17 cellular contexts compared by ENCODE assay signal in the genomic region with DNA sequence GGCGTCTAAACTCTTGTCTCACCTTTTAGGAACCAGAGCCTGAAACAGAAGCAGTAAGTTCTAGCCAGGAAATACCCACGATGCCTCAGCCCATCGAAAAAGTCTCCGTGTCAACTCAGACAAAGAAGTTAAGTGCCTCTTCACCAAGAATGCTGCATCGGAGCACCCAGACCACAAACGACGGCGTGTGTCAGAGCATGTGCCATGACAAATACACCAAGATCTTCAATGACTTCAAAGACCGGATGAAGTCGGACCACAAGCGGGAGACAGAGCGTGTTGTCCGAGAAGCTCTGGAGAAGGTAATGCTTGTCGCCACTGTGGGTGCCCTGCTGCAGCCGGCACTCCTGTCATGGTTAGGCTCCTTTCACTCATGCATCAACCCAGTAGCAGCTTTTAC.
"Had no signal": no experiment of that assay in that cellular context is flagged by ENCODE, and none has a peak within 500 bp of the region (broad histone marks: within the 10 kb centered on the region; RNA-seq: fewer than 3 reads in every experiment).

No MANE protein-coding gene starts in this region.

- H3K9me3 ChIP-seq: heart left ventricle, ovary, right atrium auricular region, testis, transverse colon had no signal

- H3K27me3 ChIP-seq: heart left ventricle, neural progenitor cell, ovary, right atrium auricular region, testis, transverse colon had no signal

- H3K27ac ChIP-seq: coronary artery, neural progenitor cell, ovary, right atrium auricular region, testis, transverse colon had no signal

- H3K27ac Mint-ChIP-seq: mesothelial cell of epicardium; natural killer cell; neural progenitor cell; stimulated activated naive B cell treated with anti-CD40 and anti-IgM and Interleukin-4, amounts not matched to agents 10 μg/mL and 1 μg/mL and 100 μg/mL, for 72 hours; stimulated activated naive CD8-positive, alpha-beta T cell treated with anti-CD3 and anti-CD28 coated beads, Interleukin-15, amount 100 ng/mL, for 72 hours had no signal

- H3K4me1 Mint-ChIP-seq: neural progenitor cell; stimulated activated naive B cell treated with anti-CD40 and anti-IgM and Interleukin-4, amounts not matched to agents 10 μg/mL and 1 μg/mL and 100 μg/mL, for 72 hours; stimulated activated naive CD8-positive, alpha-beta T cell treated with anti-CD3 and anti-CD28 coated beads, Interleukin-15, amount 100 ng/mL, for 72 hours had no signal

- H3K4me3 Mint-ChIP-seq: mesothelial cell of epicardium; natural killer cell; neural progenitor cell; stimulated activated naive B cell treated with anti-CD40 and anti-IgM and Interleukin-4, amounts not matched to agents 10 μg/mL and 1 μg/mL and 100 μg/mL, for 72 hours; stimulated activated naive CD8-positive, alpha-beta T cell treated with anti-CD3 and anti-CD28 coated beads, Interleukin-15, amount 100 ng/mL, for 72 hours had no signal

- H3K36me3 ChIP-seq: ovary had no signal

- H3K27me3 Mint-ChIP-seq: stimulated activated naive B cell treated with anti-CD40 and anti-IgM and Interleukin-4, amounts not matched to agents 10 μg/mL and 1 μg/mL and 100 μg/mL, for 72 hours; stimulated activated naive CD8-positive, alpha-beta T cell treated with anti-CD3 and anti-CD28 coated beads, Interleukin-15, amount 100 ng/mL, for 72 hours had no signal

- H3K4me3 ChIP-seq: coronary artery, heart left ventricle, neural progenitor cell, ovary, right atrium auricular region, testis, transverse colon had no signal

- H2AFZ ChIP-seq: neural progenitor cell had no signal

- ATAC-seq: esophagus mucosa; heart left ventricle; natural killer cell; stimulated activated naive B cell treated with anti-CD40 and anti-IgM and Interleukin-4, amounts not matched to agents 10 μg/mL and 1 μg/mL and 100 μg/mL, for 72 hours; stimulated activated naive CD8-positive, alpha-beta T cell treated with anti-CD3 and anti-CD28 coated beads, Interleukin-15, amount 100 ng/mL, for 72 hours had no signal

- H3K9ac ChIP-seq: neural progenitor cell had no signal

- H3K4me2 ChIP-seq: neural progenitor cell had no signal

- H3K9me3 Mint-ChIP-seq: mesothelial cell of epicardium; natural killer cell; neural progenitor cell; stimulated activated naive B cell treated with anti-CD40 and anti-IgM and Interleukin-4, amounts not matched to agents 10 μg/mL and 1 μg/mL and 100 μg/mL, for 72 hours; stimulated activated naive CD8-positive, alpha-beta T cell treated with anti-CD3 and anti-CD28 coated beads, Interleukin-15, amount 100 ng/mL, for 72 hours had no signal

- H3K4me1 ChIP-seq: heart left ventricle, neural progenitor cell, right atrium auricular region, testis, transverse colon had no signal

- DNase-seq: effector CD4-positive, alpha-beta T cell; heart left ventricle; hippocampal formation; kidney glomerular epithelial cell; natural killer cell; nucleus accumbens; ovary; stimulated activated CD4-positive, alpha-beta T cell treated with anti-CD3 and anti-CD28 coated beads, Interleukin-4, amount 100 ng/mL, for 24 hours; stimulated activated naive B cell treated with anti-CD40 and anti-IgM and Interleukin-4, amounts not matched to agents 10 μg/mL and 1 μg/mL and 100 μg/mL, for 72 hours; stimulated activated naive CD8-positive, alpha-beta T cell treated with anti-CD3 and anti-CD28 coated beads, Interleukin-15, amount 100 ng/mL, for 72 hours; testis; transverse colon had no signal
